22 cellular contexts compared by ENCODE assay signal in the genomic region with DNA sequence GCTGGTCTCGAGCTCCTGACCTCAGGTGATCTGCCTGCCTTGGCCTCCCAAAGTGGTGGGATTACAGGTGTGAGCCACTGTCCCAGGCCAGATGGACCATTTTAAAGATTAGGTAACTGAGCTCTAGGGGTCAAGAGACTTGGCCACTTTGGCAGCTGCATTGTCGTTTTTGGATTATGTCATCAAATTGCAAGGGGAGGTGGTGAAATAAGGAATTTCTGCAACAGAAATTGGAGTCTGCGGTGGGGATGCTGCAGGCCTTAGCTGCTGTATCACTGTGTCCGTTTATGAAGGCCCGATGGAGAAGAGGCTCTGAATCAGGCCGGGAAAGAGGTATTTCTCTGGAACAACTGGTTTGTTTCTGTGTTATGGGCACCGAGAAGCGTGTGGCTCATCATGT. TPM values are rescaled to one million over a fixed set of nuclear protein-coding genes. Genes with fewer than 3 reads are reported as not detected.
A peak's percentile ranks its signal among the peaks of the same experiment; 100 is the strongest.
DNase-seq lines count a peak whose midpoint lies in the region; ATAC-seq and TF ChIP-seq lines count a peak whose summit lies in the region.
"Had no signal": no experiment of that assay in that cellular context is flagged by ENCODE, and none has a peak within 500 bp of the region (broad histone marks: within the 10 kb centered on the region; RNA-seq: fewer than 3 reads in every experiment).

No MANE protein-coding gene starts in this region.

- peaks cover 74 to 100% (median 97%) of the 10 kb centered on the region in 6 donors for H3K4me1 ChIP-seq in spleen

- no peaks in the 10 kb centered on the region for H3K27me3 Mint-ChIP-seq in activated naive CD8-positive, alpha-beta T cell
- no peaks in the 10 kb centered on the region for H3K27me3 Mint-ChIP-seq in activated naive CD8-positive, alpha-beta T cell treated with anti-CD3 and anti-CD28 coated beads for 36 hours
- no peaks in the 10 kb centered on the region for H3K27me3 Mint-ChIP-seq in activated naive CD8-positive, alpha-beta T cell treated with anti-CD3 and anti-CD28 coated beads, Interleukin-2, amount 10 ng/mL, durations not matched to agents 7 days and 5 days

- peaks cover 2% of the 10 kb centered on the region for H3K36me3 Mint-ChIP-seq in activated naive CD8-positive, alpha-beta T cell
- H3K36me3 Mint-ChIP-seq in activated naive CD8-positive, alpha-beta T cell treated with anti-CD3 and anti-CD28 coated beads for 36 hours: peaks cover 6% of the 10 kb centered on the region
- peaks cover 24% of the 10 kb centered on the region for H3K36me3 Mint-ChIP-seq in activated naive CD8-positive, alpha-beta T cell treated with anti-CD3 and anti-CD28 coated beads, Interleukin-2, amount 10 ng/mL, durations not matched to agents 7 days and 5 days

- no peaks in the 10 kb centered on the region for H3K9me3 ChIP-seq in spleen
- H3K9me3 ChIP-seq: upper lobe of left lung had no signal

- peaks cover 85% of the 10 kb centered on the region for H3K4me1 Mint-ChIP-seq in activated naive CD8-positive, alpha-beta T cell (ENCODE audit: low read depth)
- H3K4me1 Mint-ChIP-seq in activated naive CD8-positive, alpha-beta T cell treated with anti-CD3 and anti-CD28 coated beads for 36 hours: peaks cover 80% of the 10 kb centered on the region
- H3K4me1 Mint-ChIP-seq in activated naive CD8-positive, alpha-beta T cell treated with anti-CD3 and anti-CD28 coated beads, Interleukin-2, amount 10 ng/mL, durations not matched to agents 7 days and 5 days: peaks cover 75% of the 10 kb centered on the region

- no peak for TF ChIP-seq POLR2A in spleen (IDR thresholded peaks at IDR 0.05)

- TF ChIP-seq CTCF in spleen (IDR thresholded peaks at IDR 0.05 in 8 of 11, conservative IDR thresholded peaks at IDR 0.05 in 3 of 11): no peak

- peak overlapping the region; percentile 34 for H3K27ac Mint-ChIP-seq in activated naive CD8-positive, alpha-beta T cell
- H3K27ac Mint-ChIP-seq in activated naive CD8-positive, alpha-beta T cell treated with anti-CD3 and anti-CD28 coated beads for 36 hours: no peak overlapping the region
- peak overlapping the region; percentile 30 for H3K27ac Mint-ChIP-seq in activated naive CD8-positive, alpha-beta T cell treated with anti-CD3 and anti-CD28 coated beads, Interleukin-2, amount 10 ng/mL, durations not matched to agents 7 days and 5 days

- no peak overlapping the region for H3K4me3 ChIP-seq in spleen
- H3K4me3 ChIP-seq: dorsolateral prefrontal cortex, hepatocyte, K562, upper lobe of left lung had no signal

- ATAC-seq in activated naive CD8-positive, alpha-beta T cell treated with anti-CD3 and anti-CD28 coated beads, Interleukin-2, amount 10 ng/mL, durations not matched to agents 7 days and 5 days (ENCODE audit: low read depth): no peak
- no peak for ATAC-seq in GM18511 (IDR thresholded peaks at IDR 0.05; ENCODE audit: unreplicated experiment)
- ATAC-seq in GM18907 (IDR thresholded peaks at IDR 0.05; ENCODE audit: unreplicated experiment): no peak
- ATAC-seq: K562, Right ventricle myocardium inferior had no signal

- 53 to 88% (median 78%) methylated on average over 8 of the region's 8 CpGs for WGBS in spleen, 5 donors

- no peak overlapping the region for H3K4me3 Mint-ChIP-seq in activated naive CD8-positive, alpha-beta T cell
- H3K4me3 Mint-ChIP-seq in activated naive CD8-positive, alpha-beta T cell treated with anti-CD3 and anti-CD28 coated beads for 36 hours: no peak overlapping the region
- H3K4me3 Mint-ChIP-seq in activated naive CD8-positive, alpha-beta T cell treated with anti-CD3 and anti-CD28 coated beads, Interleukin-2, amount 10 ng/mL, durations not matched to agents 7 days and 5 days: no peak overlapping the region

- no peaks in the 10 kb centered on the region for H3K27me3 ChIP-seq in spleen (replicated peaks in 1 of 7)
- H3K27me3 ChIP-seq: dorsolateral prefrontal cortex, hepatocyte, upper lobe of left lung had no signal

- no peaks in the 10 kb centered on the region for H3K9me3 Mint-ChIP-seq in activated naive CD8-positive, alpha-beta T cell (ENCODE audit: low read depth)
- H3K9me3 Mint-ChIP-seq in activated naive CD8-positive, alpha-beta T cell treated with anti-CD3 and anti-CD28 coated beads for 36 hours: no peaks in the 10 kb centered on the region
- no peaks in the 10 kb centered on the region for H3K9me3 Mint-ChIP-seq in activated naive CD8-positive, alpha-beta T cell treated with anti-CD3 and anti-CD28 coated beads, Interleukin-2, amount 10 ng/mL, durations not matched to agents 7 days and 5 days

- peaks cover 0 to 4% (median 0%) of the 10 kb centered on the region in 6 donors for H3K36me3 ChIP-seq in spleen
- H3K36me3 ChIP-seq: upper lobe of left lung had no signal

- no peak for DNase-seq in activated naive CD8-positive, alpha-beta T cell treated with anti-CD3 and anti-CD28 coated beads for 36 hours
- DNase-seq in NCI-H69 (lab: John Stamatoyannopoulos, UW) (peak; percentile 36), spleen (no peak), cerebellar nuclear complex (lab: John Stamatoyannopoulos, UW) (no peak)
- DNase-seq in activated naive CD8-positive, alpha-beta T cell treated with anti-CD3 and anti-CD28 coated beads, Interleukin-2, amount 10 ng/mL, durations not matched to agents 7 days and 5 days: no peak
- DNase-seq: activated CD4-positive, alpha-beta T cell treated with anti-CD3 and anti-CD28 coated beads, Interleukin-2, amount 50 U/mL, for 1 hour; activated T-cell treated with anti-CD3 and anti-CD28 coated beads, Interleukin-2, amount 50 U/mL, for 1 hour; amygdala; dorsolateral prefrontal cortex; NCI-H1694; NCI-H526 treated with DMSO at 0.1 percent for 48 hours; occipital lobe; OCI-M1; stimulated activated CD4-positive, alpha-beta T cell treated with anti-CD3 and anti-CD28 coated beads, Interleukin-12 subunit alpha, Interleukin-12 subunit beta, amount 100 ng/mL, for 4 hours; upper lobe of left lung had no signal

- peak overlapping the region in 7 of 8 donors; percentile 54 to 90 (median 89) for H3K27ac ChIP-seq in spleen
- H3K27ac ChIP-seq: epithelial cell of prostate, hepatocyte had no signal

- intact Hi-C loops in spleen (cut with DNase I; ENCODE audit: low total_unique reads): no loop called here

- POLR2A ChIA-PET in activated naive CD8-positive, alpha-beta T cell treated with anti-CD3 and anti-CD28 coated beads, Interleukin-2, amount 10 ng/mL, durations not matched to agents 7 days and 5 days (lab: Charles Lee): interaction anchor here (1.1 to 1.5 kb wide), 3 partner anchors 9 to 41 kb away, joined by 5 to 7 read pairs (median 7); no protein-coding TSS in a partner anchor

RNA-seq across cellular contexts. Expression of a gene that starts 34.6 kb away (rescaled TPM):
- total RNA-seq in activated naive CD8-positive, alpha-beta T cell treated with anti-CD3 and anti-CD28 coated beads for 36 hours: 10 to 100 TPM; 11.8 to 13.1 TPM
- total RNA-seq in activated naive CD8-positive, alpha-beta T cell treated with anti-CD3 and anti-CD28 coated beads, Interleukin-2, amount 10 ng/mL, durations not matched to agents 7 days and 5 days: 10 to 100 TPM; 51.5 to 53.5 TPM
- 100 to 1,000 TPM in 4 of 7 donors, 10 to 100 TPM in 3; 63.7 to 135 (median 100) TPM for total RNA-seq in spleen
- polyA plus RNA-seq in spleen: 10 to 100 TPM in 1 of 3 donors, 1 to 10 TPM in 2; 6.4 to 11.6 (median 10.0) TPM
